In genomic region chr14:64542839-64543207, GRCh38 we compare ENCODE assay signal across 10 cellular contexts. TPM values are rescaled to one million over a fixed set of nuclear protein-coding genes. Genes with fewer than 3 reads are reported as not detected.
A peak's percentile ranks its signal among the peaks of the same experiment; 100 is the strongest.
DNase-seq lines count a peak whose midpoint lies in the region; ATAC-seq and TF ChIP-seq lines count a peak whose summit lies in the region.
"Had no signal": no experiment of that assay in that cellular context is flagged by ENCODE, and none has a peak within 500 bp of the region (broad histone marks: within the 10 kb centered on the region; RNA-seq: fewer than 3 reads in every experiment).

No MANE protein-coding gene starts in this region.

- peak overlapping the region; percentile 99 for H3K4me3 Mint-ChIP-seq in effector memory CD8-positive, alpha-beta T cell
- peak overlapping the region; percentile 51 for H3K4me3 Mint-ChIP-seq in natural killer cell
- H3K4me3 Mint-ChIP-seq: type B pancreatic cell had no signal

- peaks cover 6% of the 10 kb centered on the region for H3K9me3 ChIP-seq in HUES48 (ENCODE audit: control insufficient read depth, insufficient read depth, low read length)

- H3K9ac ChIP-seq in HUES48 (ENCODE audit: low read depth, low read length) = peak overlapping the region; percentile 11

- H3K27ac ChIP-seq in HUES48 (ENCODE audit: low read depth, low read length) = no peak overlapping the region

- H3K27me3 ChIP-seq in HUES48 (ENCODE audit: control insufficient read depth, insufficient read depth, low read length) = peaks cover 25% of the 10 kb centered on the region

- DNase-seq in AG10803 (ENCODE audit: low read depth) = no peak
- no peak for DNase-seq in effector memory CD8-positive, alpha-beta T cell
- no peak for DNase-seq in natural killer cell
- DNase-seq in H4 (ENCODE audit: low spot score) = no peak
- DNase-seq in GM19240 (ENCODE audit: insufficient read length, low spot score) = no peak

- TF ChIP-seq CTCF in AG10803 (conservative IDR thresholded peaks at IDR 0.05; ENCODE audit: low read length) = no peak
- no peak for TF ChIP-seq CTCF in natural killer cell (IDR thresholded peaks at IDR 0.05)

- peaks cover 27% of the 10 kb centered on the region for H3K4me1 ChIP-seq in HUES48 (ENCODE audit: control insufficient read depth, insufficient read depth, low read length)

- H3K36me3 ChIP-seq in HUES48 (ENCODE audit: control insufficient read depth, insufficient read depth, low read length) = no peaks in the 10 kb centered on the region

- H3K27me3 Mint-ChIP-seq in effector memory CD8-positive, alpha-beta T cell = peaks cover 0 to 8% of the 10 kb centered on the region in 2 donors
- H3K27me3 Mint-ChIP-seq in natural killer cell (ENCODE audit: low read depth in 2 of 2) = peaks cover 13 to 25% of the 10 kb centered on the region in 2 donors
- H3K27me3 Mint-ChIP-seq: type B pancreatic cell had no signal

- intact Hi-C loops in natural killer cell (cut with micrococcal nuclease) = no loop called here

- H3K4me3 ChIP-seq in AG10803 (ENCODE audit: low read length) (peak overlapping the region; percentile 78), HUES48 (ENCODE audit: low read depth, low read length) (peak overlapping the region; percentile 72)

- no peak for ATAC-seq in effector memory CD8-positive, alpha-beta T cell (replicated peaks)
- ATAC-seq in natural killer cell (no peak), HG02884 (IDR thresholded peaks at IDR 0.05; ENCODE audit: unreplicated experiment) (no peak), HG02759 (IDR thresholded peaks at IDR 0.05; ENCODE audit: unreplicated experiment) (no peak)

- peaks cover 25 to 28% of the 10 kb centered on the region in 2 donors for H3K4me1 Mint-ChIP-seq in effector memory CD8-positive, alpha-beta T cell (ENCODE audit: low read depth in 2 of 2)
- H3K4me1 Mint-ChIP-seq in natural killer cell = peaks cover 34 to 39% of the 10 kb centered on the region in 2 donors

- H3K27ac Mint-ChIP-seq in effector memory CD8-positive, alpha-beta T cell = no peak overlapping the region
- no peak overlapping the region for H3K27ac Mint-ChIP-seq in natural killer cell
- H3K27ac Mint-ChIP-seq: brain, type B pancreatic cell had no signal

- peaks cover 23% of the 10 kb centered on the region for H3K36me3 Mint-ChIP-seq in effector memory CD8-positive, alpha-beta T cell (ENCODE audit: insufficient read depth)
- no peaks in the 10 kb centered on the region for H3K36me3 Mint-ChIP-seq in natural killer cell
- H3K36me3 Mint-ChIP-seq: type B pancreatic cell had no signal

- no peaks in the 10 kb centered on the region for H3K9me3 Mint-ChIP-seq in effector memory CD8-positive, alpha-beta T cell
- H3K9me3 Mint-ChIP-seq in natural killer cell = no peaks in the 10 kb centered on the region
- H3K9me3 Mint-ChIP-seq: type B pancreatic cell had no signal

RNA-seq across cellular contexts. Expression of gene HSPA2, which starts 2.3 kb away (rescaled TPM):
- 1 to 10 TPM; 1.1 to 1.5 (median 1.1) TPM for total RNA-seq in natural killer cell
- total RNA-seq in H4 (2014; rRNA removed; shearing (Covaris generic)) = 3.7 and 3.8 TPM in 2 replicates

RNA-seq across cellular contexts. Expression of gene PPP1R36, which starts 6.9 kb away (rescaled TPM):
- total RNA-seq in natural killer cell = 1 to 10 TPM in 2 of 3 donors, under 1 TPM in 1; 0.60 to 1.2 (median 1.0) TPM
- total RNA-seq in H4 (2014; rRNA removed; shearing (Covaris generic)) = 0.64 TPM in 1 of 2 replicates, not detected in the other

RNA-seq across cellular contexts. Expression of gene ZBTB1, which starts 38.3 kb away (rescaled TPM):
- total RNA-seq in natural killer cell = 100 to 1,000 TPM; 146 to 166 (median 151) TPM
- 32.6 and 34.7 TPM in 2 replicates for total RNA-seq in H4 (2014; rRNA removed; shearing (Covaris generic))

RNA-seq across cellular contexts. Expression of gene ZBTB25, which starts 39.2 kb away (rescaled TPM):
- total RNA-seq in natural killer cell = 10 to 100 TPM; 29.7 to 36.7 (median 31.1) TPM
- total RNA-seq in H4 (2014; rRNA removed; shearing (Covaris generic)) = 2.3 and 2.6 TPM in 2 replicates
